In the genomic region with DNA sequence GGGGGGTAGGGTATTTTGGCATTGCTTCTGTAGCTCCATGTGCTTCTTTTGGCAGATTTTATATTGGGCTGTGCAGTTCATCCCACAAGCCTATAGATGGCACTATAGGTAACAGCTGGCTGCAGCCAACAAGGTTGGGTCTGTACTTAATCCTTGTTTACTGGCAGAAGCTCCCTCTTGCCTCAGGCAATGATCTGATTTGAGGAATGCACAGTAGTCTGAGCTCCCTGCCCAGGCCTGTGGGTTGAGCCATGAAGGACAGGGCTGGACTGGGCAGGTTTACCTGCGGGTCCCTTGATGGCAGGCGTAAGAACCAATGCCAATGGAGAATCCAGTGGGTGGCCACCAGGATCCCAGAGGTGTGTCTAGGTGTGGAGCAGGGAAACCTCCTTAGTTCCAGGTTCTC, we compare ENCODE assay signal across 7 cellular contexts. TPM values are rescaled to one million over a fixed set of nuclear protein-coding genes. Genes with fewer than 3 reads are reported as not detected.
DNase-seq lines count a peak whose midpoint lies in the region; ATAC-seq and TF ChIP-seq lines count a peak whose summit lies in the region.

No MANE protein-coding gene starts in this region.

- H3K9me3 ChIP-seq in upper lobe of left lung: peaks cover 0 to under 1% (median 0%) of the 10 kb centered on the region in 4 donors

- H3K4me1 Mint-ChIP-seq in activated naive CD4-positive, alpha-beta T cell treated with anti-CD3 and anti-CD28 coated beads, Interleukin-2, amount 10 ng/mL, durations not matched to agents 7 days and 5 days: no peaks in the 10 kb centered on the region
- H3K4me1 Mint-ChIP-seq in immature natural killer cell: no peaks in the 10 kb centered on the region

- no peak overlapping the region for H3K27ac ChIP-seq in upper lobe of left lung

- no peaks in the 10 kb centered on the region for H3K36me3 Mint-ChIP-seq in activated naive CD4-positive, alpha-beta T cell treated with anti-CD3 and anti-CD28 coated beads, Interleukin-2, amount 10 ng/mL, durations not matched to agents 7 days and 5 days
- no peaks in the 10 kb centered on the region for H3K36me3 Mint-ChIP-seq in immature natural killer cell

- peaks cover 0 to 4% (median 0%) of the 10 kb centered on the region in 4 donors for H3K4me1 ChIP-seq in upper lobe of left lung

- no peak overlapping the region for H3K4me3 Mint-ChIP-seq in activated naive CD4-positive, alpha-beta T cell treated with anti-CD3 and anti-CD28 coated beads, Interleukin-2, amount 10 ng/mL, durations not matched to agents 7 days and 5 days
- H3K4me3 Mint-ChIP-seq in immature natural killer cell: no peak overlapping the region

- peaks cover 29% of the 10 kb centered on the region for H3K27me3 Mint-ChIP-seq in activated naive CD4-positive, alpha-beta T cell treated with anti-CD3 and anti-CD28 coated beads, Interleukin-2, amount 10 ng/mL, durations not matched to agents 7 days and 5 days
- peaks cover 2 to 15% (median 4%) of the 10 kb centered on the region in 3 donors for H3K27me3 Mint-ChIP-seq in immature natural killer cell (ENCODE audit: low read depth in 3 of 3)

- H3K27ac Mint-ChIP-seq in activated naive CD4-positive, alpha-beta T cell treated with anti-CD3 and anti-CD28 coated beads, Interleukin-2, amount 10 ng/mL, durations not matched to agents 7 days and 5 days: no peak overlapping the region
- H3K27ac Mint-ChIP-seq in immature natural killer cell: no peak overlapping the region

- no peaks in the 10 kb centered on the region for H3K27me3 ChIP-seq in upper lobe of left lung

- peak; percentile 51 to 79 (median 65) for TF ChIP-seq CTCF in upper lobe of left lung (IDR thresholded peaks at IDR 0.05)

- H3K4me3 ChIP-seq in upper lobe of left lung: no peak overlapping the region

- no peaks in the 10 kb centered on the region for H3K36me3 ChIP-seq in upper lobe of left lung

- TF ChIP-seq EP300 in upper lobe of left lung (IDR thresholded peaks at IDR 0.05): no peak

- WGBS in upper lobe of left lung, 2 donors: 31 to 85% methylated on average over 2 of the region's 2 CpGs

- CTCF ChIA-PET in activated naive CD4-positive, alpha-beta T cell treated with anti-CD3 and anti-CD28 coated beads, Interleukin-2, amount 10 ng/mL, durations not matched to agents 7 days and 5 days (lab: Charles Lee): interaction anchor here (0.6 to 2.6 kb wide), 18 partner anchors 8 to 851 kb away, joined by 3 to 14 read pairs (median 4); no protein-coding TSS in a partner anchor

- no peak for TF ChIP-seq POLR2A in upper lobe of left lung (IDR thresholded peaks at IDR 0.05)

- no peaks in the 10 kb centered on the region for H3K9me3 Mint-ChIP-seq in activated naive CD4-positive, alpha-beta T cell treated with anti-CD3 and anti-CD28 coated beads, Interleukin-2, amount 10 ng/mL, durations not matched to agents 7 days and 5 days
- no peaks in the 10 kb centered on the region for H3K9me3 Mint-ChIP-seq in immature natural killer cell

- peak; percentile 61 for DNase-seq in DMS 273 (lab: John Stamatoyannopoulos, UW; ENCODE audit: unreplicated experiment)
- peak; percentile 55 for DNase-seq in NCI-H2029 (lab: John Stamatoyannopoulos, UW)
- DNase-seq in activated naive CD4-positive, alpha-beta T cell treated with anti-CD3 and anti-CD28 coated beads, Interleukin-2, amount 10 ng/mL, durations not matched to agents 7 days and 5 days: peak; percentile 36
- peak; percentile 6 to 24 (median 12) for DNase-seq in immature natural killer cell
- DNase-seq in upper lobe of left lung: no peak

- ATAC-seq in GM19351 (IDR thresholded peaks at IDR 0.05; ENCODE audit: unreplicated experiment) (peak; percentile 79), upper lobe of left lung (ENCODE audit: low FRiP score in 2 of 2) (peak; percentile 56 to 67), HG02610 (IDR thresholded peaks at IDR 0.05; ENCODE audit: unreplicated experiment) (no peak)

RNA-seq across cellular contexts. Expression of a gene that starts 11.7 kb away (rescaled TPM):
- not detected for polyA plus RNA-seq in immature natural killer cell
- total RNA-seq in upper lobe of left lung: under 1 TPM in 1 of 6 donors, not detected in 5; 0.61 TPM

RNA-seq across cellular contexts. Expression of a gene that starts 20.1 kb away (rescaled TPM):
- polyA plus RNA-seq in immature natural killer cell: not detected
- total RNA-seq in upper lobe of left lung: not detected

RNA-seq across cellular contexts. Expression of a gene that starts 21.2 kb away (rescaled TPM):
- polyA plus RNA-seq in immature natural killer cell: not detected
- total RNA-seq in upper lobe of left lung: not detected

RNA-seq across cellular contexts. Expression of a gene that starts 28.2 kb away (rescaled TPM):
- polyA plus RNA-seq in immature natural killer cell: not detected
- not detected for total RNA-seq in upper lobe of left lung

RNA-seq across cellular contexts. Expression of a gene that starts 54.0 kb away (rescaled TPM):
- not detected for polyA plus RNA-seq in immature natural killer cell
- total RNA-seq in upper lobe of left lung: not detected

Comparison
In these comparisons a context has a peak if more than half of its experiments do, and no peak if none do; other contexts are left out.
1. DNase-seq: peak in DMS 273 (single experiment), NCI-H2029 (single experiment), activated naive CD4-positive, alpha-beta T cell treated with anti-CD3 and anti-CD28 coated beads, Interleukin-2, amount 10 ng/mL, durations not matched to agents 7 days and 5 days (single experiment) and immature natural killer cell (3 of 3); none in upper lobe of left lung (0 of 2).